7 cellular contexts compared by ENCODE assay signal in genomic region chr5:171977244-171977932, GRCh38. TPM values are rescaled to one million over a fixed set of nuclear protein-coding genes. Genes with fewer than 3 reads are reported as not detected.
DNase-seq lines count a peak whose midpoint lies in the region; ATAC-seq and TF ChIP-seq lines count a peak whose summit lies in the region.
"Not testable (repeated sequence)": the region's sequence is repeated elsewhere in the genome, so short reads cannot be mapped to it uniquely, and the experiment has no call there.

No MANE protein-coding gene starts in this region.

- DNase-seq in GM06990 (ENCODE audit: extremely low read depth, insufficient read length); activated B cell treated with CpG ODN at 0.5 μM for 24 hours; activated naive CD8-positive, alpha-beta T cell treated with anti-CD3 and anti-CD28 coated beads, Interleukin-2, amount 50 U/mL, for 24 hours; progenitor cell of endocrine pancreas (ENCODE audit: low spot score, unreplicated experiment): not testable (repeated sequence)

- peak; percentile 25 for ATAC-seq in GM19395 (IDR thresholded peaks at IDR 0.05; ENCODE audit: unreplicated experiment)
- ATAC-seq in HG03565 (IDR thresholded peaks at IDR 0.05; ENCODE audit: unreplicated experiment), result peak; percentile 7
- peak; percentile 23 for ATAC-seq in activated B cell treated with CpG ODN at 0.5 μM for 24 hours (ENCODE audit: low read depth)
- not testable (repeated sequence) for ATAC-seq in activated naive CD8-positive, alpha-beta T cell treated with anti-CD3 and anti-CD28 coated beads, Interleukin-2, amount 50 U/mL, for 24 hours

- not testable (repeated sequence) for H3K27me3 ChIP-seq in GM06990 (replicated peaks; ENCODE audit: control insufficient read depth, insufficient read depth, low read length); iPS-15b (ENCODE audit: control insufficient read depth, insufficient read depth, low read length)

- H3K27ac Mint-ChIP-seq in activated B cell treated with CpG ODN at 0.5 μM for 24 hours (peak overlapping the region; percentile 86), progenitor cell of endocrine pancreas (peak overlapping the region; percentile 2)
- peak overlapping the region; percentile 55 for H3K27ac Mint-ChIP-seq in activated naive CD8-positive, alpha-beta T cell treated with anti-CD3 and anti-CD28 coated beads, Interleukin-2, amount 50 U/mL, for 24 hours

- peak overlapping the region; percentile 2 for H3K9ac ChIP-seq in iPS-15b (ENCODE audit: low read depth, low read length)

- H3K9me3 ChIP-seq in iPS-15b (ENCODE audit: control insufficient read depth, insufficient read depth, low read length), result not testable (repeated sequence)

- not testable (repeated sequence) for H3K36me3 ChIP-seq in GM06990 (ENCODE audit: control insufficient read depth, insufficient read depth, low read length); iPS-15b (ENCODE audit: control insufficient read depth, insufficient read depth, low read length)

- not testable (repeated sequence) for TF ChIP-seq CTCF in GM06990 (IDR thresholded peaks at IDR 0.05; ENCODE audit: insufficient read depth, low read length, poor library complexity, severe bottlenecking); activated B cell treated with CpG ODN at 0.5 μM for 24 hours (IDR thresholded peaks at IDR 0.05); progenitor cell of endocrine pancreas (IDR thresholded peaks at IDR 0.05; ENCODE audit: unreplicated experiment)

- H3K4me3 ChIP-seq in GM06990 (replicated peaks; ENCODE audit: low read depth, low read length), result peak overlapping the region; percentile 31
- not testable (repeated sequence) for H3K4me3 ChIP-seq in iPS-15b (ENCODE audit: low read depth, low read length)

- POLR2A ChIA-PET in activated B cell treated with CpG ODN at 0.5 μM for 24 hours (lab: Charles Lee), result interaction anchor here (0.9 to 2.5 kb wide), 6 partner anchors 9 to 29 kb away, joined by 3 to 8 read pairs (median 4); partner anchors contain the start of gene FBXW11

- H3K4me1 Mint-ChIP-seq in activated B cell treated with CpG ODN at 0.5 μM for 24 hours, result peaks cover 84% of the 10 kb centered on the region
- peaks cover 62% of the 10 kb centered on the region for H3K4me1 Mint-ChIP-seq in activated naive CD8-positive, alpha-beta T cell treated with anti-CD3 and anti-CD28 coated beads, Interleukin-2, amount 50 U/mL, for 24 hours
- H3K4me1 Mint-ChIP-seq in progenitor cell of endocrine pancreas (ENCODE audit: low read depth), result not testable (repeated sequence)

- H3K4me3 Mint-ChIP-seq in activated B cell treated with CpG ODN at 0.5 μM for 24 hours, result peak overlapping the region; percentile 65
- not testable (repeated sequence) for H3K4me3 Mint-ChIP-seq in activated naive CD8-positive, alpha-beta T cell treated with anti-CD3 and anti-CD28 coated beads, Interleukin-2, amount 50 U/mL, for 24 hours; progenitor cell of endocrine pancreas (ENCODE audit: low read depth)

- not testable (repeated sequence) for H3K27me3 Mint-ChIP-seq in activated B cell treated with CpG ODN at 0.5 μM for 24 hours; activated naive CD8-positive, alpha-beta T cell treated with anti-CD3 and anti-CD28 coated beads, Interleukin-2, amount 50 U/mL, for 24 hours; progenitor cell of endocrine pancreas

- peaks cover 19% of the 10 kb centered on the region for H3K9me3 Mint-ChIP-seq in activated B cell treated with CpG ODN at 0.5 μM for 24 hours
- H3K9me3 Mint-ChIP-seq in activated naive CD8-positive, alpha-beta T cell treated with anti-CD3 and anti-CD28 coated beads, Interleukin-2, amount 50 U/mL, for 24 hours, result peaks cover 13% of the 10 kb centered on the region
- peaks cover 14% of the 10 kb centered on the region for H3K9me3 Mint-ChIP-seq in progenitor cell of endocrine pancreas (ENCODE audit: low read depth)

- intact Hi-C loops in activated B cell treated with CpG ODN at 0.5 μM for 24 hours (cut with micrococcal nuclease), result loop anchor here (2.0 kb wide), 1 partner anchor 15 kb away; no protein-coding TSS in a partner anchor

- peaks cover 30% of the 10 kb centered on the region for H3K36me3 Mint-ChIP-seq in activated B cell treated with CpG ODN at 0.5 μM for 24 hours (ENCODE audit: low read depth)
- peaks cover 59% of the 10 kb centered on the region for H3K36me3 Mint-ChIP-seq in activated naive CD8-positive, alpha-beta T cell treated with anti-CD3 and anti-CD28 coated beads, Interleukin-2, amount 50 U/mL, for 24 hours (ENCODE audit: low read depth)
- H3K36me3 Mint-ChIP-seq in progenitor cell of endocrine pancreas (ENCODE audit: insufficient read depth), result peaks cover 24% of the 10 kb centered on the region

- CTCF ChIA-PET in activated B cell treated with CpG ODN at 0.5 μM for 24 hours (lab: Charles Lee), result interaction anchor here (1.2 kb wide), 1 partner anchor 65 kb away, joined by 4 read pairs; no protein-coding TSS in a partner anchor

- peaks cover 49% of the 10 kb centered on the region for H3K4me1 ChIP-seq in iPS-15b (ENCODE audit: control insufficient read depth, insufficient read depth, low read length)

RNA-seq across cellular contexts. Expression of gene FBXW11, which starts 29.1 kb away (rescaled TPM):
- total RNA-seq in activated B cell treated with CpG ODN at 0.5 μM for 24 hours, result 46.5 and 52.7 TPM in 2 replicates
- total RNA-seq in progenitor cell of endocrine pancreas, result 61.2 and 63.5 TPM in 2 replicates

Comparison
In these comparisons a context has a peak if more than half of its experiments do, and no peak if none do; other contexts are left out.
1. H3K27ac Mint-ChIP-seq: peak in every context shown above with its lines; median percentile 86 in activated B cell treated with CpG ODN at 0.5 μM for 24 hours; 55 in activated naive CD8-positive, alpha-beta T cell treated with anti-CD3 and anti-CD28 coated beads, Interleukin-2, amount 50 U/mL, for 24 hours; 2 in progenitor cell of endocrine pancreas.